In genomic region chr5:1795931-1796330, GRCh38 we compare ENCODE assay signal across 19 cellular contexts.
"Had no signal": no experiment of that assay in that cellular context is flagged by ENCODE, and none has a peak within 500 bp of the region (broad histone marks: within the 10 kb centered on the region; RNA-seq: fewer than 3 reads in every experiment).

No MANE protein-coding gene starts in this region.

- H3K4me1 ChIP-seq: foreskin keratinocyte, prostate gland had no signal

- ATAC-seq: activated T-cell treated with anti-CD3 and anti-CD28 coated beads, Interleukin-2, amount 50 U/mL, for 4 hours; foreskin keratinocyte; lower lobe of right lung had no signal

- H3K27me3 Mint-ChIP-seq: activated naive CD4-positive, alpha-beta T cell treated with anti-CD3 and anti-CD28 coated beads, Interleukin-2, amount 10 ng/mL, durations not matched to agents 7 days and 5 days; naive B cell; type B pancreatic cell had no signal

- FAIRE-seq: keratinocyte had no signal

- H3K36me3 Mint-ChIP-seq: naive B cell, type B pancreatic cell had no signal

- DNase-seq: activated CD4-positive, alpha-beta T cell treated with anti-CD3 and anti-CD28 coated beads, Interleukin-2, amount 50 U/mL, for 48 hours; activated CD8-positive, alpha-beta memory T cell treated with anti-CD3 and anti-CD28 coated beads, Interleukin-2, amount 50 U/mL, for 48 hours; activated naive CD4-positive, alpha-beta T cell treated with anti-CD3 and anti-CD28 coated beads, Interleukin-2, amount 10 ng/mL, durations not matched to agents 7 days and 5 days; activated T-cell treated with anti-CD3 and anti-CD28 coated beads, Interleukin-2, amount 50 U/mL, for 4 hours; caudate nucleus; effector memory CD4-positive, alpha-beta T cell; foreskin keratinocyte; lower lobe of right lung; mesendoderm; naive B cell; stimulated activated CD4-positive, alpha-beta T cell treated with anti-CD3 and anti-CD28 coated beads, Interleukin-2, amount 100 ng/mL, for 48 hours; stimulated activated CD8-positive, alpha-beta memory T cell treated with anti-CD3 and anti-CD28 coated beads, Interleukin-4, amount 100 ng/mL, for 48 hours; stimulated activated naive CD4-positive, alpha-beta T cell had no signal

- H3K27ac ChIP-seq: foreskin keratinocyte, lower lobe of right lung, prostate gland, thoracic aorta, vagina had no signal

- H3K27ac Mint-ChIP-seq: type B pancreatic cell had no signal

- H3K27me3 ChIP-seq: foreskin keratinocyte, vagina had no signal

- H3K9me3 ChIP-seq: lower lobe of right lung, prostate gland, thoracic aorta, vagina had no signal

- H3K9me3 Mint-ChIP-seq: naive B cell, neural crest cell, type B pancreatic cell had no signal

- H3K4me3 Mint-ChIP-seq: activated naive CD4-positive, alpha-beta T cell treated with anti-CD3 and anti-CD28 coated beads, Interleukin-2, amount 10 ng/mL, durations not matched to agents 7 days and 5 days; activated T-cell treated with anti-CD3 and anti-CD28 coated beads, Interleukin-2, amount 50 U/mL, for 4 hours; type B pancreatic cell had no signal

- H3K4me3 ChIP-seq: lower lobe of right lung, prostate gland, thoracic aorta, vagina had no signal
